8 cellular contexts compared by ENCODE assay signal in genomic region chr19:16573296-16573695, GRCh38. TPM values are rescaled to one million over a fixed set of nuclear protein-coding genes. Genes with fewer than 3 reads are reported as not detected.
DNase-seq lines count a peak whose midpoint lies in the region; ATAC-seq and TF ChIP-seq lines count a peak whose summit lies in the region.
"Had no signal": no experiment of that assay in that cellular context is flagged by ENCODE, and none has a peak within 500 bp of the region (broad histone marks: within the 10 kb centered on the region; RNA-seq: fewer than 3 reads in every experiment).

No MANE protein-coding gene starts in this region.

- H3K9me3 ChIP-seq in HUES64 (ENCODE audit: insufficient read depth, low read depth, low read length) (no peaks in the 10 kb centered on the region), iPS-18c (ENCODE audit: control insufficient read depth, insufficient read depth, low read length) (no peaks in the 10 kb centered on the region)

- ATAC-seq in stimulated activated naive CD8-positive, alpha-beta T cell treated with anti-CD3 and anti-CD28 coated beads, Interleukin-15, amount 100 ng/mL, for 72 hours = no peak
- ATAC-seq in GM18519 (IDR thresholded peaks at IDR 0.05; ENCODE audit: low FRiP score, unreplicated experiment) = no peak

- peaks cover 51% of the 10 kb centered on the region for H3K4me1 Mint-ChIP-seq in activated naive CD8-positive, alpha-beta T cell (ENCODE audit: low read depth)
- H3K4me1 Mint-ChIP-seq in stimulated activated naive CD8-positive, alpha-beta T cell treated with anti-CD3 and anti-CD28 coated beads, Interleukin-15, amount 100 ng/mL, for 72 hours = peaks cover 76% of the 10 kb centered on the region

- peak overlapping the region; percentile 98 for H3K4me3 Mint-ChIP-seq in activated naive CD8-positive, alpha-beta T cell
- H3K4me3 Mint-ChIP-seq in stimulated activated naive CD8-positive, alpha-beta T cell treated with anti-CD3 and anti-CD28 coated beads, Interleukin-15, amount 100 ng/mL, for 72 hours = peak overlapping the region; percentile 91 to 95

- no peak for TF ChIP-seq CTCF in GM13977 (IDR thresholded peaks at IDR 0.05; ENCODE audit: extremely low read depth, insufficient read depth, missing control alignments)

- peak overlapping the region; percentile 87 for H3K4me3 ChIP-seq in HUES64 (ENCODE audit: low read length)
- H3K4me3 ChIP-seq in iPS-18c (ENCODE audit: insufficient read depth, low read depth, low read length) = peak overlapping the region; percentile 95

- peaks cover 12% of the 10 kb centered on the region; the same call in 1 of the 2 replicates for H3K4me1 ChIP-seq in HUES64 (ENCODE audit: insufficient read depth, low read length)

- in situ Hi-C loops in GM13977 (cut with MboI; ENCODE audit: low pct_unique_long_range_greater_than_20kb, low sequenced_read_pairs, unreplicated experiment) = no loop called here

- peaks cover 53% of the 10 kb centered on the region for H3K36me3 ChIP-seq in HUES64 (ENCODE audit: insufficient read depth, low read length)

- H3K27me3 Mint-ChIP-seq in activated naive CD8-positive, alpha-beta T cell = no peaks in the 10 kb centered on the region
- no peaks in the 10 kb centered on the region for H3K27me3 Mint-ChIP-seq in stimulated activated naive CD8-positive, alpha-beta T cell treated with anti-CD3 and anti-CD28 coated beads, Interleukin-15, amount 100 ng/mL, for 72 hours

- no peaks in the 10 kb centered on the region for H3K9me3 Mint-ChIP-seq in activated naive CD8-positive, alpha-beta T cell (ENCODE audit: low read depth)
- H3K9me3 Mint-ChIP-seq in stimulated activated naive CD8-positive, alpha-beta T cell treated with anti-CD3 and anti-CD28 coated beads, Interleukin-15, amount 100 ng/mL, for 72 hours = no peaks in the 10 kb centered on the region

- H3K27ac Mint-ChIP-seq in activated naive CD8-positive, alpha-beta T cell = peak overlapping the region; percentile 97
- peak overlapping the region; percentile 92 to 99 for H3K27ac Mint-ChIP-seq in stimulated activated naive CD8-positive, alpha-beta T cell treated with anti-CD3 and anti-CD28 coated beads, Interleukin-15, amount 100 ng/mL, for 72 hours

- H3K36me3 Mint-ChIP-seq in activated naive CD8-positive, alpha-beta T cell = no peaks in the 10 kb centered on the region

- H3K27ac ChIP-seq in HUES64 (ENCODE audit: low read depth, low read length) = no peak overlapping the region

- H3K9ac ChIP-seq in HUES64 (ENCODE audit: low read depth, low read length) = peak overlapping the region; percentile 82

- WGBS in HUES64 = 67% methylated on average over 13 of the region's 13 CpGs

- DNase-seq in stimulated activated naive CD8-positive, alpha-beta T cell treated with anti-CD3 and anti-CD28 coated beads, Interleukin-15, amount 100 ng/mL, for 72 hours = no peak
- no peak for DNase-seq in GM13977 (ENCODE audit: low spot score)
- DNase-seq in SIG-M5 (lab: John Stamatoyannopoulos, UW) = no peak
- DNase-seq: activated CD4-positive, alpha-beta T cell treated with anti-CD3 and anti-CD28 coated beads, Interleukin-2, amount 50 U/mL, for 4 hours had no signal

- no peaks in the 10 kb centered on the region for H3K27me3 ChIP-seq in HUES64 (ENCODE audit: insufficient read depth, low read length)

RNA-seq across cellular contexts. Expression of gene SLC35E1, which starts 1.1 kb away (rescaled TPM):
- 18.7 TPM for polyA plus RNA-seq in HUES64 (2013, experiment 1 of 2)
- polyA plus RNA-seq in HUES64 (2013, experiment 2 of 2) = 18.1 TPM

RNA-seq across cellular contexts. Expression of gene CHERP, which starts 31.1 kb away (rescaled TPM):
- polyA plus RNA-seq in HUES64 (2013, experiment 1 of 2) = 49.3 TPM
- 46.5 TPM for polyA plus RNA-seq in HUES64 (2013, experiment 2 of 2)

RNA-seq across cellular contexts. Expression of gene MED26, which starts 54.7 kb away (rescaled TPM):
- 8.4 TPM for polyA plus RNA-seq in HUES64 (2013, experiment 1 of 2)
- polyA plus RNA-seq in HUES64 (2013, experiment 2 of 2) = 7.7 TPM
